Comparison of ENCODE assay signal across 21 cellular contexts in the genomic region with DNA sequence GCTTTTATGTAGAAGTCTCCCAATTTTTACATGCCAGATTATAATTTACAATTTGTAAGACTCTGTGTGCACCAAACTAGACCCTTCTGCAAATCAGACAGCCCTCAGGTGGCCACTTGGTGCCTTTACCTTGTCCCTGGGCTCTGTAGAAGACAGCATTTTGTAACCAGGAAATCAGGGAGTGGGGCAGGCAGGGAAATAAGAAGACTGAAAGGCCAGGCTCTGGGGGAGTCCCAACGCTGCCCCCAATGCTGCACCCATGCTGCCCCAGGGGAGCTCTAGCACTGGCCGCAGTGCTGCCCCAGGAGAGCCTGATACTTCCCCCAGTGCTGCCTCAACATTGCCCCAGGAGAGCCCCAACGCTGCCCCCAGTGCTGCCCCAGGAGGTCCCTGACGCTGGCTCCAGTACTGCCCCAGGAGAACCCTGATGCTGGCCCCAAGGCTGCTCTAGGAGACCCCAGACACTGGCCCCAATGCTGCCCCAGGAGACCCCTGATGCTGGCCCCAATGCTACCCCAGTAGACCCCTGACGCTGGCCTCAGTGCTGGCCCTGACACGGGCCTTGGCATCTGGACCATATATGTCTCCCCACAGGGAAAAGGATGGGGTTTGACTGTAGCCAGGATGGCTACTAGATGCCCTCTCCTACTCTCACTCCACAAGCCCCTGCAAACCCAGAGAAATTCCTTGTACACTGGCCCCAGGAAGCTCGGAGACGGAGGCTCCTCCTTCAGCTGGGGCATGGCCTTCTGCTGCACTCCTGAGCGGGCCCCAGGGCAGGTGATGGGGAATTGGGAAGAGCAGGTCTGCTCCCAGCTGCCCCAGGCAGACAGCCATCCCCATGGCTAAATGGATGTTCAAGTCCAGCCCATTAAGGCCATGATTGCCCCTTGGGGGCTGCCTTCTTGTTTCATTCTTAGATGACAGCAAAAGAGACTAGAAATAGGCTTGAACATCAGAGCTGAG. TPM values are rescaled to one million over a fixed set of nuclear protein-coding genes. Genes with fewer than 3 reads are reported as not detected.
DNase-seq lines count a peak whose midpoint lies in the region; ATAC-seq and TF ChIP-seq lines count a peak whose summit lies in the region.
"Had no signal": no experiment of that assay in that cellular context is flagged by ENCODE, and none has a peak within 500 bp of the region (broad histone marks: within the 10 kb centered on the region; RNA-seq: fewer than 3 reads in every experiment).

No MANE protein-coding gene starts in this region.

- H3K27me3 ChIP-seq in H7 (ENCODE audit: control insufficient read depth, insufficient read depth, low read length) (no peaks in the 10 kb centered on the region), aorta (ENCODE audit: control insufficient read depth in 1 of 2, insufficient read depth in 2 of 2, low read length in 1 of 2) (no peaks in the 10 kb centered on the region)

- H3K9me3 ChIP-seq in aorta (ENCODE audit: control insufficient read depth, low read length): peaks cover 3% of the 10 kb centered on the region

- no peaks in the 10 kb centered on the region for H3K36me3 ChIP-seq in H7 (replicated peaks; ENCODE audit: control insufficient read depth, insufficient read depth, low read length)
- no peaks in the 10 kb centered on the region for H3K36me3 ChIP-seq in aorta (ENCODE audit: control insufficient read depth in 1 of 2, insufficient read depth in 2 of 2, low read length in 1 of 2)

- H3K4me1 ChIP-seq in aorta (ENCODE audit: control insufficient read depth in 1 of 2, insufficient read depth in 2 of 2, low read length in 2 of 2): no peaks in the 10 kb centered on the region

- no peak overlapping the region for H3K4me3 ChIP-seq in H7 (ENCODE audit: insufficient read depth, low read depth, low read length)
- H3K4me3 ChIP-seq in coronary artery: no peak overlapping the region
- no peak overlapping the region for H3K4me3 ChIP-seq in aorta (ENCODE audit: low read length in 2 of 2)

- H3K27ac ChIP-seq in coronary artery: no peak overlapping the region
- H3K27ac ChIP-seq in aorta (ENCODE audit: low read depth in 1 of 2, low read length in 2 of 2): no peak overlapping the region
- H3K27ac ChIP-seq: C4-2B had no signal

- ATAC-seq in aorta (ENCODE audit: low FRiP score) (peak; percentile 49), HG03097 (IDR thresholded peaks at IDR 0.05; ENCODE audit: low FRiP score, unreplicated experiment) (no peak)

- no peak for TF ChIP-seq CTCF in coronary artery (IDR thresholded peaks at IDR 0.05)

- intact Hi-C loops in posterior vena cava (cut with DNase I) (no loop called here), aorta (cut with DNase I) (no loop called here)

- 65 to 72% methylated on average over 9 of the region's 9 CpGs for WGBS in aorta, 2 donors

- DNase-seq in H7 (peak; percentile 34), coronary artery (ENCODE audit: low spot score) (peak; percentile 64), posterior vena cava (ENCODE audit: low spot score) (peak; percentile 72), aorta (no peak), NOMO-1 (lab: John Stamatoyannopoulos, UW; ENCODE audit: unreplicated experiment in 2 of 2) (no peak), NCI-H187 (lab: John Stamatoyannopoulos, UW) (no peak)
- DNase-seq: AML-193, GOT3, Karpas-422, MV-4-11, NCI-H1105 treated with DMSO at 0.1 percent for 48 hours, NCI-H2081 treated with DMSO at 0.1 percent for 48 hours, NCI-H446, NCI-H526, Right ventricle myocardium superior had no signal

RNA-seq across cellular contexts. Expression of a gene that starts 23.6 kb away (rescaled TPM):
- total RNA-seq in H7 (2014; rRNA removed; shearing (Covaris generic)): 0.48 and 0.96 TPM in 2 replicates
- total RNA-seq in posterior vena cava (not detected), aorta (not detected)
- polyA plus RNA-seq in aorta: not detected
- total RNA-seq: Daoy, M059J, Right ventricle myocardium superior, SK-MEL-5 had no signal
- polyA plus RNA-seq: AG04450 had no signal

RNA-seq across cellular contexts. Expression of a gene that starts 56.7 kb away (rescaled TPM):
- total RNA-seq in H7 (2014; rRNA removed; shearing (Covaris generic)): 63.5 and 69.1 TPM in 2 replicates
- total RNA-seq in posterior vena cava (10 to 100 TPM; 41.4 to 49.1 TPM), aorta (10 to 100 TPM; 34.2 to 39.2 TPM)
- polyA plus RNA-seq in aorta: 10 to 100 TPM; 66.1 to 72.5 TPM

Comparison
In these comparisons a context has a peak if more than half of its experiments do, and no peak if none do; other contexts are left out.
1. DNase-seq: peak in H7 (single experiment), coronary artery (single experiment) and posterior vena cava (single experiment); none in aorta (0 of 2), NOMO-1 (0 of 2) and NCI-H187 (0 of 2).